ENCODE assay signal across 1 cellular context in the genomic region with DNA sequence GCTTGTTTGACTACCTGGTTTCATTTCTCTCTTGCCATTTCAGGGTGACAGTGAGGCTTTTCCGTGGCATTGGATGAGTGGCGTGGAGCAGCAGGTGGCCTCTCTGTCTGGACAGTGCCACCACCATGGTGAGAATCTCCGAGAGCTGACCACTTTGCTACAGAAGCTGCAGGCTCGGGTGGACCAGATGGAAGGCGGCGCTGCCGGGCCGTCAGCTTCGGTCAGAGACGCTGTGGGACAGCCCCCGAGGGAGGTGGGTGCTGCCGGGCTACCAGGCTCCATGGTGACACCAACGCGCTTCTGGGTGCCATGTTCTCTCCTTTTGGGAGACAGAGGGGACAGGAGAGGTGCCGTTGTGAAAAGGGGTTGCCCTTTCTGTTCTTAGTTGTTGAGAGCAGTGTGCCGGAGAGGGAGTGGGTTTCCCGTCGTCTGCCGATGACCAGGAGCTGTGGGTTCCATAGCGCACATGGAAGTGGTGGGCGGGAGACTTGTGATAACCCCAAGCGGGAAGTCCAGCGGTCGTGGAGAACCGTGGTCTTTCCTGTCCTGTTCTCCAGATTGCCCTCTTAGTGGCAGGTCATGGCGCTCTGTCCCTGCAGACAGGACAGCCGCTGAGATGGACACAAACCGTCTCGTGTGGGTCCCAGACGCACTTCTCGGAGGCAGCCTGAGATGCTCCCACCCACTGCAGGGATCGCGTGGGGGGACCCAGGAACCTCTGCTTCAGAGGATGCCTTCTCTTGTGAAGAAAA.
TF ChIP-seq lines count a peak whose summit lies in the region.

No MANE protein-coding gene starts in this region.

TF ChIP-seq in H1, 55 proteins besides CTCF, POLR2A, EP300 and RAD21:
- TF ChIP-seq HDAC2 (IDR thresholded peaks at IDR 0.05; ENCODE audit: borderline replicate concordance in 1 of 2, low read depth in 2 of 2, low read length in 2 of 2): no peak
- no peak for TF ChIP-seq SIX5 (IDR thresholded peaks at IDR 0.05; ENCODE audit: low read depth, low read length)
- no peak for TF ChIP-seq CHD2 (IDR thresholded peaks at IDR 0.05; ENCODE audit: low read length)
